ENCODE assay signal across 28 cellular contexts in genomic region chr13:80928241-80928640, GRCh38.
DNase-seq lines count a peak whose midpoint lies in the region; ATAC-seq, FAIRE-seq and TF ChIP-seq lines count a peak whose summit lies in the region.
"Had no signal": no experiment of that assay in that cellular context is flagged by ENCODE, and none has a peak within 500 bp of the region (broad histone marks: within the 10 kb centered on the region; RNA-seq: fewer than 3 reads in every experiment).

No MANE protein-coding gene starts in this region.

- H2AFZ ChIP-seq in GM23338, result peak overlapping the region; percentile 58; the same call in 1 of the 2 replicates
- no peak overlapping the region for H2AFZ ChIP-seq in GM12878 (ENCODE audit: control insufficient read depth, low read depth, low read length)
- H2AFZ ChIP-seq in neuronal stem cell (ENCODE audit: low read length), result peak overlapping the region; percentile 25

- no peaks in the 10 kb centered on the region for H3F3A ChIP-seq in GM23338 (replicated peaks; ENCODE audit: low read depth)

- no peak overlapping the region for H3K14ac ChIP-seq in neuronal stem cell (ENCODE audit: low read length)

- no peak overlapping the region for H2BK5ac ChIP-seq in neuronal stem cell (ENCODE audit: low read length)

- H2AK5ac ChIP-seq in neuronal stem cell (ENCODE audit: low read depth, low read length), result no peak overlapping the region

- no peak overlapping the region for H3K18ac ChIP-seq in neuronal stem cell (ENCODE audit: low read length)

- H3K9ac ChIP-seq in GM12878 (ENCODE audit: control insufficient read depth, insufficient read depth, low read length), result no peak overlapping the region
- H3K9ac ChIP-seq in neuronal stem cell (ENCODE audit: low read depth, low read length, poor library complexity), result no peak overlapping the region
- H3K9ac ChIP-seq: BLaER1 had no signal

- H3K4me1 ChIP-seq in GM23338 (ENCODE audit: insufficient read depth), result no peaks in the 10 kb centered on the region
- H3K4me1 ChIP-seq in HEK293 (ENCODE audit: control insufficient read depth, insufficient read depth, low read length), result no peaks in the 10 kb centered on the region
- H3K4me1 ChIP-seq in GM12878 (ENCODE audit: control insufficient read depth, insufficient read depth, low read length), result no peaks in the 10 kb centered on the region
- H3K4me1 ChIP-seq in neuronal stem cell (ENCODE audit: control insufficient read depth in 2 of 2, insufficient read depth in 1 of 2, low read depth in 1 of 2, low read length in 2 of 2), result no peaks in the 10 kb centered on the region
- no peaks in the 10 kb centered on the region for H3K4me1 ChIP-seq in naive thymus-derived CD4-positive, alpha-beta T cell (ENCODE audit: control insufficient read depth in 2 of 2, insufficient read depth in 2 of 2, low read length in 2 of 2)
- H3K4me1 ChIP-seq: BE2C, BLaER1 had no signal

- intact Hi-C loops in GM12878 (cut with micrococcal nuclease; ENCODE audit: unreplicated experiment), result no loop called here
- intact Hi-C loops in activated CD4-positive, alpha-beta T cell treated with anti-CD3 and anti-CD28 coated beads for 36 hours (cut with DNase I, micrococcal nuclease), result loop anchor here in 1 of 2 experiments (10.0 kb wide), 1 partner anchor 583 kb away; the partner anchor contains the start of gene SPRY2
- intact Hi-C loops in naive thymus-derived CD4-positive, alpha-beta T cell (cut with micrococcal nuclease), result no loop called here

- RAD21 ChIA-PET in GM12878 (lab: Charles Lee; ENCODE audit: unreplicated experiment), result interaction anchor here (0.6 kb wide), 1 partner anchor 568 kb away, joined by 3 read pairs; no protein-coding TSS in a partner anchor

- H3K4me3 Mint-ChIP-seq in GM23338, result no peak overlapping the region
- H3K4me3 Mint-ChIP-seq in activated CD4-positive, alpha-beta T cell treated with anti-CD3 and anti-CD28 coated beads for 36 hours, result no peak overlapping the region
- H3K4me3 Mint-ChIP-seq in naive thymus-derived CD4-positive, alpha-beta T cell, result no peak overlapping the region
- H3K4me3 Mint-ChIP-seq: CD14-positive monocyte; CD4-positive, alpha-beta memory T cell; CD4-positive, CD25-positive, alpha-beta regulatory T cell; CD8-positive, alpha-beta memory T cell had no signal

- no peak overlapping the region for H3K27ac Mint-ChIP-seq in GM23338
- no peak overlapping the region for H3K27ac Mint-ChIP-seq in activated CD4-positive, alpha-beta T cell treated with anti-CD3 and anti-CD28 coated beads for 36 hours
- H3K27ac Mint-ChIP-seq in naive thymus-derived CD4-positive, alpha-beta T cell, result no peak overlapping the region
- H3K27ac Mint-ChIP-seq: CD14-positive monocyte; CD4-positive, alpha-beta memory T cell; CD4-positive, CD25-positive, alpha-beta regulatory T cell; CD8-positive, alpha-beta memory T cell had no signal

- H3K4ac ChIP-seq in neuronal stem cell (ENCODE audit: low read length), result no peak overlapping the region

- FAIRE-seq in GM12878 (lab: Jason Lieb, UNC), result no peak
- FAIRE-seq: A204.1, GM12891, GM19239 had no signal

- TF ChIP-seq POLR2A in GM12878 (IDR thresholded peaks at IDR 0.05; ENCODE audit: low read depth, low read length), result no peak

- no peak overlapping the region for H4K8ac ChIP-seq in neuronal stem cell (ENCODE audit: low read depth, low read length)

- H3K4me3 ChIP-seq in GM23338 (no peak overlapping the region), HEK293 (ENCODE audit: low read depth, low read length) (no peak overlapping the region), GM12878 (no peak overlapping the region), neuronal stem cell (ENCODE audit: low read length in 2 of 2) (no peak overlapping the region)
- H3K4me3 ChIP-seq in naive thymus-derived CD4-positive, alpha-beta T cell (ENCODE audit: low read length), result no peak overlapping the region
- H3K4me3 ChIP-seq: BLaER1 had no signal

- no peaks in the 10 kb centered on the region for H3K27me3 Mint-ChIP-seq in GM23338 (ENCODE audit: insufficient read depth, low read depth, poor library complexity)
- H3K27me3 Mint-ChIP-seq in activated CD4-positive, alpha-beta T cell treated with anti-CD3 and anti-CD28 coated beads for 36 hours, result no peaks in the 10 kb centered on the region
- H3K27me3 Mint-ChIP-seq in naive thymus-derived CD4-positive, alpha-beta T cell, result no peaks in the 10 kb centered on the region
- H3K27me3 Mint-ChIP-seq: CD4-positive, alpha-beta memory T cell; CD4-positive, CD25-positive, alpha-beta regulatory T cell; CD8-positive, alpha-beta memory T cell had no signal

- no peak overlapping the region for H4K91ac ChIP-seq in neuronal stem cell (ENCODE audit: low read depth, low read length, poor library complexity)

- SMC1A ChIA-PET in GM12878 (lab: Charles Lee; ENCODE audit: uncharacterized antibody, unreplicated experiment), result interaction anchor here (1.1 to 1.9 kb wide), 3 partner anchors 44 to 585 kb away, joined by 3 to 4 read pairs (median 4); no protein-coding TSS in a partner anchor

- no peaks in the 10 kb centered on the region for H3K9me2 ChIP-seq in GM23338 (ENCODE audit: insufficient read depth)

- no peaks in the 10 kb centered on the region for H3K79me1 ChIP-seq in neuronal stem cell (ENCODE audit: low read depth, low read length)

- H2BK12ac ChIP-seq in neuronal stem cell (ENCODE audit: low read length), result no peak overlapping the region

- in situ Hi-C loops in GM12878 (cut with MboI), result no loop called here

- no peaks in the 10 kb centered on the region for H3K79me2 ChIP-seq in GM23338 (replicated peaks; ENCODE audit: insufficient read depth)
- H3K79me2 ChIP-seq in GM12878 (ENCODE audit: control insufficient read depth, insufficient read depth, low read length), result no peaks in the 10 kb centered on the region

- H3K23ac ChIP-seq in neuronal stem cell (ENCODE audit: low read depth, low read length, poor library complexity), result no peak overlapping the region

- no peaks in the 10 kb centered on the region for H3K36me3 ChIP-seq in GM23338 (ENCODE audit: insufficient read depth)
- no peaks in the 10 kb centered on the region for H3K36me3 ChIP-seq in HEK293 (ENCODE audit: control insufficient read depth in 2 of 2, insufficient read depth in 1 of 2, low read length in 2 of 2)
- H3K36me3 ChIP-seq in GM12878 (ENCODE audit: control insufficient read depth in 2 of 2, insufficient read depth in 2 of 2, low read length in 1 of 2), result no peaks in the 10 kb centered on the region
- H3K36me3 ChIP-seq in neuronal stem cell (replicated peaks in 1 of 2; ENCODE audit: control insufficient read depth in 2 of 2, insufficient read depth in 2 of 2, low read length in 2 of 2), result no peaks in the 10 kb centered on the region
- no peaks in the 10 kb centered on the region for H3K36me3 ChIP-seq in naive thymus-derived CD4-positive, alpha-beta T cell (ENCODE audit: control insufficient read depth in 2 of 3, insufficient read depth in 3 of 3, low read length in 3 of 3)
- H3K36me3 ChIP-seq: BE2C, BLaER1 had no signal

- no peak for TF ChIP-seq EP300 in GM12878 (IDR thresholded peaks at IDR 0.05; ENCODE audit: borderline replicate concordance in 1 of 2, control insufficient read depth in 1 of 2, low read depth in 2 of 2, low read length in 2 of 2)

- no peaks in the 10 kb centered on the region for H3K36me3 Mint-ChIP-seq in GM23338 (ENCODE audit: low read depth)
- H3K36me3 Mint-ChIP-seq in activated CD4-positive, alpha-beta T cell treated with anti-CD3 and anti-CD28 coated beads for 36 hours (ENCODE audit: low read depth), result no peaks in the 10 kb centered on the region
- H3K36me3 Mint-ChIP-seq in naive thymus-derived CD4-positive, alpha-beta T cell, result no peaks in the 10 kb centered on the region
- H3K36me3 Mint-ChIP-seq: CD14-positive monocyte; CD4-positive, alpha-beta memory T cell; CD4-positive, CD25-positive, alpha-beta regulatory T cell; CD8-positive, alpha-beta memory T cell had no signal

- H4K20me1 ChIP-seq in GM23338 (replicated peaks; ENCODE audit: insufficient read depth), result no peaks in the 10 kb centered on the region
- no peaks in the 10 kb centered on the region for H4K20me1 ChIP-seq in GM12878 (ENCODE audit: control insufficient read depth, insufficient read depth)
- H4K20me1 ChIP-seq: BLaER1 had no signal

- no peak for TF ChIP-seq CTCF in GM23338 (conservative IDR thresholded peaks at IDR 0.05; ENCODE audit: low read depth in 2 of 2)
- TF ChIP-seq CTCF in HEK293 (tag by site-specific recombination; IDR thresholded peaks at IDR 0.05), result no peak
- TF ChIP-seq CTCF in GM12878 (IDR thresholded peaks at IDR 0.05 in 2 of 3, conservative IDR thresholded peaks at IDR 0.05 in 1 of 3; ENCODE audit: control insufficient read depth in 2 of 3, extremely low read depth in 1 of 3, insufficient read depth in 1 of 3, low read depth in 3 of 3, low read length in 3 of 3), result no peak

- BruUV-seq in GM12878 (replicated peaks; lab: Mats Ljungman, UMichigan), result no TSS peak

- DNase-seq in GM23338 (ENCODE audit: low spot score) (no peak), GM12878 (ENCODE audit: low read depth, low spot score) (no peak), neuronal stem cell (ENCODE audit: low spot score) (no peak), activated gamma-delta T cell (lab: John Stamatoyannopoulos, UW) (no peak), retina (no peak)
- DNase-seq in activated CD4-positive, alpha-beta T cell treated with anti-CD3 and anti-CD28 coated beads for 36 hours, result no peak
- no peak for DNase-seq in naive thymus-derived CD4-positive, alpha-beta T cell
- DNase-seq: 8988T; ACHN; BE2C; C1 segment of cervical spinal cord; CD4-positive, alpha-beta memory T cell; CD4-positive, CD25-positive, alpha-beta regulatory T cell; CD8-positive, alpha-beta memory T cell; COR-L47; DMS 273 treated with DMSO at 0.1 percent for 48 hours; DMS153; DMS53; DMS79; DND-41; EL; GDM1 had no signal

- ATAC-seq in GM23338, result no peak
- no peak for ATAC-seq in GM12878
- ATAC-seq in activated CD4-positive, alpha-beta T cell treated with anti-CD3 and anti-CD28 coated beads for 36 hours, result no peak
- no peak for ATAC-seq in naive thymus-derived CD4-positive, alpha-beta T cell

- H3K27me3 ChIP-seq in GM23338 (ENCODE audit: insufficient read depth) (no peaks in the 10 kb centered on the region), GM12878 (replicated peaks in 1 of 2; ENCODE audit: control insufficient read depth in 2 of 2, insufficient read depth in 2 of 2, low read length in 1 of 2) (no peaks in the 10 kb centered on the region), neuronal stem cell (ENCODE audit: control insufficient read depth in 3 of 3, insufficient read depth in 3 of 3, low read depth in 1 of 3, low read length in 3 of 3) (no peaks in the 10 kb centered on the region)
- no peaks in the 10 kb centered on the region for H3K27me3 ChIP-seq in naive thymus-derived CD4-positive, alpha-beta T cell (ENCODE audit: control insufficient read depth in 2 of 2, insufficient read depth in 2 of 2, low read length in 2 of 2)
- H3K27me3 ChIP-seq: BE2C, BLaER1 had no signal

- WGBS in GM12878 (ENCODE audit: insufficient coverage, insufficient replicate concordance, low lambda C conversion rate, missing lambda C conversion rate), result 4% methylated on average over 3 of the region's 3 CpGs
- WGBS in neuronal stem cell (ENCODE audit: extremely low coverage in 2 of 2, insufficient read length in 2 of 2, insufficient replicate concordance in 1 of 2), 2 donors, result no CpG with 5 or more reads among the region's 3 CpGs

- H3K4me1 Mint-ChIP-seq in GM23338, result no peaks in the 10 kb centered on the region
- no peaks in the 10 kb centered on the region for H3K4me1 Mint-ChIP-seq in activated CD4-positive, alpha-beta T cell treated with anti-CD3 and anti-CD28 coated beads for 36 hours
- H3K4me1 Mint-ChIP-seq in naive thymus-derived CD4-positive, alpha-beta T cell, result no peaks in the 10 kb centered on the region
- H3K4me1 Mint-ChIP-seq: CD14-positive monocyte; CD4-positive, alpha-beta memory T cell; CD4-positive, CD25-positive, alpha-beta regulatory T cell; CD8-positive, alpha-beta memory T cell had no signal

- no peak overlapping the region for H2BK15ac ChIP-seq in neuronal stem cell (ENCODE audit: low read length)

- POLR2A ChIA-PET in HEK293 (lab: Yijun Ruan, JAX), result no interaction called here
- POLR2A ChIA-PET in GM12878 (lab: Charles Lee), result no interaction called here
- POLR2A ChIA-PET in activated CD4-positive, alpha-beta T cell treated with anti-CD3 and anti-CD28 coated beads for 36 hours (lab: Charles Lee), result no interaction called here
- POLR2A ChIA-PET in naive thymus-derived CD4-positive, alpha-beta T cell (lab: Charles Lee), result no interaction called here

- no peaks in the 10 kb centered on the region for H3K9me3 Mint-ChIP-seq in GM23338
- no peaks in the 10 kb centered on the region for H3K9me3 Mint-ChIP-seq in activated CD4-positive, alpha-beta T cell treated with anti-CD3 and anti-CD28 coated beads for 36 hours (ENCODE audit: low read depth)
- H3K9me3 Mint-ChIP-seq in naive thymus-derived CD4-positive, alpha-beta T cell, result peaks cover 0 to 5% (median 0%) of the 10 kb centered on the region in 11 donors

- H3K27ac ChIP-seq in GM23338 (ENCODE audit: low read depth) (no peak overlapping the region), HEK293 (ENCODE audit: extremely low read depth, low read depth, low read length) (no peak overlapping the region), GM12878 (ENCODE audit: control insufficient read depth, insufficient read depth) (no peak overlapping the region), neuronal stem cell (replicated peaks; ENCODE audit: low read length) (no peak overlapping the region)
- H3K27ac ChIP-seq in naive thymus-derived CD4-positive, alpha-beta T cell (ENCODE audit: low read depth, low read length), result no peak overlapping the region
- H3K27ac ChIP-seq: BLaER1 had no signal

- CTCF ChIA-PET in HEK293 (lab: Yijun Ruan, JAX), result no interaction called here
- CTCF ChIA-PET in GM12878 (lab: Yijun Ruan, JAX), result interaction anchor here (0.9 to 1.2 kb wide), 2 partner anchors 28 to 50 kb away, joined by 3 read pairs; no protein-coding TSS in a partner anchor
- CTCF ChIA-PET in activated CD4-positive, alpha-beta T cell treated with anti-CD3 and anti-CD28 coated beads for 36 hours (lab: Charles Lee), result interaction anchor here (0.8 kb wide), 1 partner anchor 177 kb away, joined by 3 read pairs; no protein-coding TSS in a partner anchor
- CTCF ChIA-PET in naive thymus-derived CD4-positive, alpha-beta T cell (lab: Charles Lee), result no interaction called here

- H2BK120ac ChIP-seq in neuronal stem cell (ENCODE audit: low read depth, low read length), result no peak overlapping the region

- no peak for TF ChIP-seq RAD21 in GM12878 (IDR thresholded peaks at IDR 0.05; ENCODE audit: insufficient read depth, low read depth, low read length)

- H3K4me2 ChIP-seq in GM23338, result no peak overlapping the region
- H3K4me2 ChIP-seq in GM12878 (ENCODE audit: control insufficient read depth, insufficient read depth), result no peak overlapping the region
- H3K4me2 ChIP-seq in neuronal stem cell (ENCODE audit: insufficient read depth, low read length, poor library complexity, severe bottlenecking), result no peak overlapping the region
- H3K4me2 ChIP-seq: BLaER1 had no signal

- H3K9me3 ChIP-seq in HEK293 (ENCODE audit: control insufficient read depth, insufficient read depth, low read depth, low read length) (no peaks in the 10 kb centered on the region), GM12878 (replicated peaks; ENCODE audit: control insufficient read depth, insufficient read depth, low read length) (no peaks in the 10 kb centered on the region), neuronal stem cell (replicated peaks in 1 of 2; ENCODE audit: control insufficient read depth in 2 of 2, insufficient read depth in 1 of 2, low read depth in 1 of 2, low read length in 2 of 2) (peaks cover 2 to 4% of the 10 kb centered on the region in 2 donors)
- no peaks in the 10 kb centered on the region for H3K9me3 ChIP-seq in naive thymus-derived CD4-positive, alpha-beta T cell (ENCODE audit: control insufficient read depth in 2 of 3, low read length in 3 of 3)
- H3K9me3 ChIP-seq: BE2C, BLaER1 had no signal

Comparison
In these comparisons a context has a peak if more than half of its experiments do, and no peak if none do; other contexts are left out.
1. CTCF ChIA-PET loops: an anchor here in GM12878 (0.9 to 1.2 kb wide) and activated CD4-positive, alpha-beta T cell treated with anti-CD3 and anti-CD28 coated beads for 36 hours (0.8 kb wide); none called in HEK293 and naive thymus-derived CD4-positive, alpha-beta T cell.